8 cellular contexts compared by ENCODE assay signal in the genomic region with DNA sequence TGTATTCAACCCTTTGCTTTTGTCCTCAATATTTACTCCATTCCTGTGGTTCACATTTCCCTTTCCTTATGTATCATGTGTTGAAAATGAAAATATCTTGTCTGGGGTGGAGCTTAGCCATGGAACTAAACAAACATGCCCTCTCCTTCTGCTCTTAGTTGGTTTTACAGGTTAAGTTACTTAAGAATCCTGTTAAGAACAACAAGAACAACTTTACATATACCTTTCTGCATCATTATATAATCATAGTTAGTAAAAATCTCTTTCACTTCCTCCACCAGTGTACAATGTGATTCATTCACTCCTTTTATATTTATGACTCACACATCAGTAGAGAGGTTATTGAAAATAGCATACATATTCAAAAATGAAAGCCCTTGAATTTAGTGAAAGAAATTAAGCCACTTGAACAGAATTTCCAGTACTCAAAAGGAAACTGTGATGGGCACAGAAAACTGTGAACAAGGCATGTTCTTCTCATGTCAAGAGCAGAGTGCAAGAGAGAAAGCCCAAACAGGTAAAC.
A peak's percentile ranks its signal among the peaks of the same experiment; 100 is the strongest.
DNase-seq lines count a peak whose midpoint lies in the region; ATAC-seq and TF ChIP-seq lines count a peak whose summit lies in the region.

No MANE protein-coding gene starts in this region.

- no peaks in the 10 kb centered on the region for H3K23me2 ChIP-seq in H9 (ENCODE audit: insufficient read length, low read depth, low read length, poor library complexity, severe bottlenecking)

- H2AK5ac ChIP-seq in H9 (ENCODE audit: insufficient read length, low read length) = no peak overlapping the region

- H3K9me3 ChIP-seq in thyroid gland (no peaks in the 10 kb centered on the region), H9 (ENCODE audit: control insufficient read depth, low read depth, low read length) (no peaks in the 10 kb centered on the region)

- no peak for TF ChIP-seq CTCF in Calu3 (IDR thresholded peaks at IDR 0.05; ENCODE audit: unreplicated experiment)
- no peak for TF ChIP-seq CTCF in thyroid gland (IDR thresholded peaks at IDR 0.05)
- no peak for TF ChIP-seq CTCF in H9 (conservative IDR thresholded peaks at IDR 0.05)

- H3K27ac Mint-ChIP-seq in Calu3 (ENCODE audit: unreplicated experiment) (peak overlapping the region; percentile 80), H9 (no peak overlapping the region)

- no peaks in the 10 kb centered on the region for H3K79me1 ChIP-seq in H9 (ENCODE audit: insufficient read depth, low read depth, low read length, poor library complexity, severe bottlenecking)

- H3K4me2 ChIP-seq in H9 (ENCODE audit: insufficient read depth, insufficient read length, low read length) = no peak overlapping the region

- no peak overlapping the region for H3T11ph ChIP-seq in H9 (ENCODE audit: low read length)

- H3K18ac ChIP-seq in H9 (ENCODE audit: insufficient read length, low read depth, low read length) = no peak overlapping the region

- H3K27me3 ChIP-seq in thyroid gland (no peaks in the 10 kb centered on the region), H9 (ENCODE audit: insufficient read depth, low read length) (no peaks in the 10 kb centered on the region)

- H3K14ac ChIP-seq in H9 (ENCODE audit: insufficient read depth, low read length) = no peak overlapping the region

- no peak overlapping the region for H2BK12ac ChIP-seq in H9 (ENCODE audit: insufficient read length, low read depth, low read length)

- H4K8ac ChIP-seq in H9 (replicated peaks; ENCODE audit: insufficient read length, low read depth, low read length) = no peak overlapping the region

- intact Hi-C loops in Calu3 (cut with micrococcal nuclease; ENCODE audit: unreplicated experiment) = no loop called here
- intact Hi-C loops in thyroid gland (cut with DNase I) = no loop called here

- H2BK15ac ChIP-seq in H9 (ENCODE audit: low read depth, low read length) = no peak overlapping the region; the same call in 1 of the 2 replicates

- H4K20me1 ChIP-seq in H9 (ENCODE audit: control insufficient read depth, insufficient read depth, insufficient read length) = no peaks in the 10 kb centered on the region

- no peak overlapping the region for H3K23ac ChIP-seq in H9 (ENCODE audit: insufficient read length, low read depth, low read length)

- H2BK5ac ChIP-seq in H9 (ENCODE audit: insufficient read length, low read length) = no peak overlapping the region

- no peak overlapping the region for H2BK20ac ChIP-seq in H9 (ENCODE audit: low read depth, low read length, poor library complexity, severe bottlenecking)

- H3K56ac ChIP-seq in H9 (ENCODE audit: insufficient read length, low read depth, low read length) = no peak overlapping the region

- no peak overlapping the region for H2BK120ac ChIP-seq in H9 (ENCODE audit: low read depth, low read length, poor library complexity, severe bottlenecking)

- no TSS peak for BruUV-seq in Calu3 (replicated peaks; lab: Mats Ljungman, UMichigan)

- H3K36me3 Mint-ChIP-seq in Calu3 (ENCODE audit: insufficient read depth, unreplicated experiment) = no peaks in the 10 kb centered on the region
- H3K36me3 Mint-ChIP-seq in H9 (ENCODE audit: insufficient read depth in 1 of 3, low read depth in 3 of 3) = peaks cover 2 to 9% (median 4%) of the 10 kb centered on the region in 3 experiments

- H3K79me2 ChIP-seq in H9 (ENCODE audit: insufficient read depth, low read length) = no peaks in the 10 kb centered on the region

- DNase-seq in Calu3 (peak; percentile 3), dermis blood vessel endothelial cell (peak; percentile 8), NCI-H1694 (lab: John Stamatoyannopoulos, UW) (no peak), thyroid gland (no peak), NCI-H2227 treated with DMSO at 0.1 percent for 48 hours (lab: John Stamatoyannopoulos, UW) (no peak), H9 (no peak)

- CTCF ChIA-PET in Calu3 (lab: Charles Lee) = interaction anchor here (0.9 kb wide), 1 partner anchor 223 kb away, joined by 3 read pairs; no protein-coding TSS in a partner anchor

- H3K27me3 Mint-ChIP-seq in Calu3 (ENCODE audit: unreplicated experiment) (no peaks in the 10 kb centered on the region), H9 (ENCODE audit: low read depth) (no peaks in the 10 kb centered on the region)

- no peak for TF ChIP-seq POLR2A in thyroid gland (IDR thresholded peaks at IDR 0.05)

- ATAC-seq in GM19455 (IDR thresholded peaks at IDR 0.05; ENCODE audit: unreplicated experiment) (peak; percentile 87), HG03378 (IDR thresholded peaks at IDR 0.05; ENCODE audit: unreplicated experiment) (peak; percentile 98)

- H3K9me3 Mint-ChIP-seq in Calu3 (ENCODE audit: low read depth, unreplicated experiment) (peaks cover 3% of the 10 kb centered on the region), H9 (peaks cover 6 to 8% of the 10 kb centered on the region in 2 experiments; a peak in 3 of 5 replicates)

- no peak overlapping the region for H3K4ac ChIP-seq in H9 (ENCODE audit: low read depth, low read length)

- no peak overlapping the region for H3K4me3 ChIP-seq in thyroid gland (replicated peaks in 1 of 3)

- H3K4me1 ChIP-seq in thyroid gland (no peaks in the 10 kb centered on the region), H9 (ENCODE audit: insufficient read depth, low read length) (no peaks in the 10 kb centered on the region)

- H3K27ac ChIP-seq in thyroid gland (no peak overlapping the region), H9 (ENCODE audit: insufficient read length, low read depth, low read length) (no peak overlapping the region)

- H4K91ac ChIP-seq in H9 (ENCODE audit: insufficient read length, low read depth, low read length) = no peak overlapping the region

- no peak overlapping the region for H3K4me3 Mint-ChIP-seq in Calu3 (ENCODE audit: low read depth, unreplicated experiment)
- no peak overlapping the region for H3K4me3 Mint-ChIP-seq in H9

- no peak overlapping the region for H4K5ac ChIP-seq in H9 (ENCODE audit: insufficient read length, low read depth, low read length)

- H3K4me1 Mint-ChIP-seq in Calu3 (ENCODE audit: low read depth, unreplicated experiment) (peaks cover 20% of the 10 kb centered on the region), H9 (peaks cover 9 to 13% of the 10 kb centered on the region in 2 experiments)

- H3K9ac ChIP-seq in H9 (ENCODE audit: extremely low read depth, insufficient read length, low read length) = no peak overlapping the region

- H3K36me3 ChIP-seq in thyroid gland = no peaks in the 10 kb centered on the region

- H2AFZ ChIP-seq in H9 (ENCODE audit: low read length) = no peak overlapping the region

Comparison
In these comparisons a context has a peak if more than half of its experiments do, and no peak if none do; other contexts are left out.
1. DNase-seq: peak in Calu3 (single experiment) and dermis blood vessel endothelial cell (single experiment); none in NCI-H1694 (single experiment), thyroid gland (0 of 2), NCI-H2227 treated with DMSO at 0.1 percent for 48 hours (single experiment) and H9 (single experiment).